ENCODE assay signal across 24 cellular contexts in genomic region chr1:115190766-115191165, GRCh38.
DNase-seq lines count a peak whose midpoint lies in the region; ATAC-seq and TF ChIP-seq lines count a peak whose summit lies in the region.
"Had no signal": no experiment of that assay in that cellular context is flagged by ENCODE, and none has a peak within 500 bp of the region (broad histone marks: within the 10 kb centered on the region; RNA-seq: fewer than 3 reads in every experiment).

No MANE protein-coding gene starts in this region.

- WGBS in mesodermal cell (ENCODE audit: insufficient coverage in 2 of 2), 2 experiments = 89 to 91% methylated on average over 1 of the region's 3 CpGs

- no peak overlapping the region for H3K4me3 ChIP-seq in ascending aorta
- H3K4me3 ChIP-seq in mesodermal cell (ENCODE audit: extremely low read depth, insufficient read depth, low read length, poor library complexity, severe bottlenecking) = no peak overlapping the region
- H3K4me3 ChIP-seq in tibial artery = no peak overlapping the region
- H3K4me3 ChIP-seq: GM12878, skin epidermis had no signal

- H3K36me3 ChIP-seq in ascending aorta = no peaks in the 10 kb centered on the region
- no peaks in the 10 kb centered on the region for H3K36me3 ChIP-seq in mesodermal cell (ENCODE audit: control insufficient read depth, insufficient read depth, low read length)
- H3K36me3 ChIP-seq in tibial artery = no peaks in the 10 kb centered on the region

- H3K27ac ChIP-seq in ascending aorta (peak overlapping the region; percentile 89 to 95), mesodermal cell (ENCODE audit: low read depth, low read length, severe bottlenecking) (peak overlapping the region; percentile 78), tibial artery (peak overlapping the region; percentile 58 to 83)
- H3K27ac ChIP-seq: 22Rv1, C4-2B, foreskin keratinocyte had no signal

- H3K9me3 ChIP-seq in ascending aorta (no peaks in the 10 kb centered on the region), mesodermal cell (ENCODE audit: control insufficient read depth, low read length) (no peaks in the 10 kb centered on the region), tibial artery (no peaks in the 10 kb centered on the region)

- TF ChIP-seq CTCF in ascending aorta (IDR thresholded peaks at IDR 0.05) (no peak), tibial artery (IDR thresholded peaks at IDR 0.05) (no peak)

- no peak for ATAC-seq in GM18498 (IDR thresholded peaks at IDR 0.05; ENCODE audit: unreplicated experiment)
- ATAC-seq: effector memory CD8-positive, alpha-beta T cell; GM12878 had no signal

- H3K27me3 ChIP-seq in ascending aorta (no peaks in the 10 kb centered on the region), tibial artery (no peaks in the 10 kb centered on the region)
- H3K27me3 ChIP-seq: foreskin keratinocyte had no signal

- intact Hi-C loops in ascending aorta (cut with DNase I) = loop anchor here (1.0 to 5.0 kb wide), 5 partner anchors 55 to 1187 kb away; no protein-coding TSS in a partner anchor
- intact Hi-C loops in tibial artery (cut with DNase I; ENCODE audit: low total_unique reads) = no loop called here

- DNase-seq in NCI-H524 (lab: John Stamatoyannopoulos, UW) = peak; percentile 25 to 27
- DNase-seq in NCI-H524 treated with DMSO at 0.1 percent for 48 hours (lab: John Stamatoyannopoulos, UW) = no peak
- DNase-seq in ascending aorta (ENCODE audit: low spot score in 2 of 2) = no peak
- no peak for DNase-seq in tibial artery
- no peak for DNase-seq in NCI-H2029 (lab: John Stamatoyannopoulos, UW)
- DNase-seq in occipital lobe (lab: John Stamatoyannopoulos, UW) = no peak
- DNase-seq: activated CD4-positive, alpha-beta T cell treated with anti-CD3 and anti-CD28 coated beads for 48 hours; activated effector memory CD4-positive, alpha-beta T cell treated with Interleukin-2 at 50 U/mL for 16 hours; effector memory CD8-positive, alpha-beta T cell; GDM1; Karpas-422; NCI-H1092 treated with DMSO at 0.1 percent for 48 hours; NCI-H2107; NCI-H82; stimulated activated CD8-positive, alpha-beta memory T cell treated with anti-CD3 and anti-CD28 coated beads, Interleukin-4, amount 100 ng/mL, for 48 hours; substantia nigra; SW 1271 had no signal

- H3K4me1 ChIP-seq in ascending aorta = peaks cover 10 to 27% of the 10 kb centered on the region in 2 donors
- H3K4me1 ChIP-seq in mesodermal cell (ENCODE audit: control insufficient read depth, insufficient read depth, low read length, poor library complexity, severe bottlenecking) = peaks cover 37% of the 10 kb centered on the region
- peaks cover 0 to 42% (median 26%) of the 10 kb centered on the region in 4 donors for H3K4me1 ChIP-seq in tibial artery

Comparison
In these comparisons a context has a peak if more than half of its experiments do, and no peak if none do; other contexts are left out.
1. DNase-seq: peak in NCI-H524 (2 of 2); none in NCI-H524 treated with DMSO at 0.1 percent for 48 hours (single experiment), ascending aorta (0 of 2), tibial artery (0 of 2), NCI-H2029 (single experiment) and occipital lobe (single experiment).
2. Peak in every context shown above with its lines, with median percentiles within 50 percentile points of each other: H3K27ac ChIP-seq.